In the genomic region with DNA sequence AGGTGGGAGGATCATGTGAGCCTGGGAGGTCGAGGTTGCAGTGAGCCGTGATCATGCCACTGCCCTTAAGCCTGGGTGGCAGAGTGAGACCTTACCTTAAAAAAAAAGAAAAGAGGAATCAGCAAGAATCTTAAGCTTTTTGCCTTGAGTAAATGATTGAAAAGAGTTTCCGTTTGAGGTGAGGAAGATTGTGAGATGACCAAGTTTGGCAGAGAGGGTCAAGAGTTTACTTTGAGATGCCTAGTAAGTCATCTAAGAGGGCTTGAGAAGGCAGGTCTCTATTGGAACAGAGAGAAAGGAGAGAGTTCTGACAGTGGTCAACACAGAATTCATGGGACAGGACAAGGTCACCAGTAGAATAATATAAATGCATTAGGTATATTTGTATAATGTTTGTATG, we compare ENCODE assay signal across 26 cellular contexts.
A peak's percentile ranks its signal among the peaks of the same experiment; 100 is the strongest.
DNase-seq lines count a peak whose midpoint lies in the region; ATAC-seq and TF ChIP-seq lines count a peak whose summit lies in the region.
"Had no signal": no experiment of that assay in that cellular context is flagged by ENCODE, and none has a peak within 500 bp of the region (broad histone marks: within the 10 kb centered on the region; RNA-seq: fewer than 3 reads in every experiment).

No MANE protein-coding gene starts in this region.

- DNase-seq in epithelial cell of proximal tubule (ENCODE audit: low read depth) (peak; percentile 3), sigmoid colon (no peak), DMS114 treated with DMSO at 0.1 percent for 48 hours (lab: John Stamatoyannopoulos, UW; ENCODE audit: unreplicated experiment) (no peak)
- DNase-seq: activated CD8-positive, alpha-beta T cell treated with anti-CD3 and anti-CD28 coated beads for 36 hours; activated naive CD4-positive, alpha-beta T cell; Caco-2; effector memory CD8-positive, alpha-beta T cell; esophagus squamous epithelium; gastrocnemius medialis; HFFc6; Karpas-422; NCI-H187; NCI-H82; Right ventricle myocardium superior; stimulated activated CD4-positive, alpha-beta T cell treated with anti-CD3 and anti-CD28 coated beads, Interleukin-1b, Interleukin-23, amount 100 ng/mL, for 48 hours; T-helper 9 cell had no signal

- no peak for TF ChIP-seq POLR2A in sigmoid colon (IDR thresholded peaks at IDR 0.05)

- no peak for TF ChIP-seq EP300 in sigmoid colon (IDR thresholded peaks at IDR 0.05)

- H3K27me3 ChIP-seq in sigmoid colon: no peaks in the 10 kb centered on the region
- H3K27me3 ChIP-seq: BLaER1, esophagus squamous epithelium, gastrocnemius medialis, vagina had no signal

- no peak overlapping the region for H3K4me3 ChIP-seq in epithelial cell of proximal tubule (ENCODE audit: low read depth, low read length)
- H3K4me3 ChIP-seq in sigmoid colon: no peak overlapping the region
- H3K4me3 ChIP-seq: BLaER1, esophagus squamous epithelium, gastrocnemius medialis, lung, prostate gland, vagina had no signal

- ATAC-seq in GM18861 (IDR thresholded peaks at IDR 0.05; ENCODE audit: unreplicated experiment) (peak; percentile 98), GM19468 (IDR thresholded peaks at IDR 0.05; ENCODE audit: extremely low read depth, unreplicated experiment) (peak; percentile 72), HG03139 (IDR thresholded peaks at IDR 0.05; ENCODE audit: unreplicated experiment) (peak; percentile 73), HG03432 (IDR thresholded peaks at IDR 0.05; ENCODE audit: unreplicated experiment) (no peak), GM21825 (IDR thresholded peaks at IDR 0.05; ENCODE audit: unreplicated experiment) (no peak)
- ATAC-seq: activated CD4-positive, CD25-positive, alpha-beta regulatory T cell treated with anti-CD3 and anti-CD28 coated beads, Interleukin-2, amount 50 U/mL, for 24 hours; activated CD8-positive, alpha-beta T cell treated with anti-CD3 and anti-CD28 coated beads for 36 hours; effector memory CD8-positive, alpha-beta T cell; gastrocnemius medialis had no signal

- TF ChIP-seq CTCF in epithelial cell of proximal tubule (conservative IDR thresholded peaks at IDR 0.05; ENCODE audit: low read depth, low read length) (no peak), sigmoid colon (IDR thresholded peaks at IDR 0.05) (no peak)

- 67 to 84% methylated on average over 3 of the region's 3 CpGs for WGBS in sigmoid colon, 2 donors

- H3K4me1 ChIP-seq in sigmoid colon: no peaks in the 10 kb centered on the region
- H3K4me1 ChIP-seq: BLaER1, Caco-2, esophagus squamous epithelium, gastrocnemius medialis, prostate gland, vagina had no signal

- no peak overlapping the region for H3K27ac ChIP-seq in sigmoid colon
- H3K27ac ChIP-seq: BLaER1, esophagus squamous epithelium, gastrocnemius medialis, prostate gland, vagina had no signal

- intact Hi-C loops in sigmoid colon (cut with DNase I): no loop called here

- H3K36me3 ChIP-seq in sigmoid colon: no peaks in the 10 kb centered on the region
- H3K36me3 ChIP-seq: BLaER1, esophagus squamous epithelium, gastrocnemius medialis, prostate gland, vagina had no signal

- H3K9me3 ChIP-seq in sigmoid colon: no peaks in the 10 kb centered on the region
- H3K9me3 ChIP-seq: BLaER1, Caco-2, esophagus squamous epithelium, gastrocnemius medialis, prostate gland, vagina had no signal

Comparison
In these comparisons a context has a peak if more than half of its experiments do, and no peak if none do; other contexts are left out.
1. ATAC-seq: peak in GM18861 (single experiment), GM19468 (single experiment) and HG03139 (single experiment); none in HG03432 (single experiment) and GM21825 (single experiment).